Comparison of ENCODE assay signal across 9 cellular contexts in genomic region chr13:98781905-98782304, GRCh38. TPM values are rescaled to one million over a fixed set of nuclear protein-coding genes. Genes with fewer than 3 reads are reported as not detected.
"Had no signal": no experiment of that assay in that cellular context is flagged by ENCODE, and none has a peak within 500 bp of the region (broad histone marks: within the 10 kb centered on the region; RNA-seq: fewer than 3 reads in every experiment).

No MANE protein-coding gene starts in this region.

- H3K4me3 ChIP-seq: K562 had no signal

- DNase-seq: IMR-90, KBM-7, KG1 had no signal

- ATAC-seq: HepG2, K562 had no signal

- H3K27ac ChIP-seq: HL-60 had no signal

RNA-seq across cellular contexts. Expression of gene SLC15A1, which starts 29.4 kb away (rescaled TPM):
- total RNA-seq: HT-29, HT1080, IMR-90, K562 had no signal
- polyA plus RNA-seq: IgD-negative memory B cell, IMR-90, K562 had no signal
